In the genomic region with DNA sequence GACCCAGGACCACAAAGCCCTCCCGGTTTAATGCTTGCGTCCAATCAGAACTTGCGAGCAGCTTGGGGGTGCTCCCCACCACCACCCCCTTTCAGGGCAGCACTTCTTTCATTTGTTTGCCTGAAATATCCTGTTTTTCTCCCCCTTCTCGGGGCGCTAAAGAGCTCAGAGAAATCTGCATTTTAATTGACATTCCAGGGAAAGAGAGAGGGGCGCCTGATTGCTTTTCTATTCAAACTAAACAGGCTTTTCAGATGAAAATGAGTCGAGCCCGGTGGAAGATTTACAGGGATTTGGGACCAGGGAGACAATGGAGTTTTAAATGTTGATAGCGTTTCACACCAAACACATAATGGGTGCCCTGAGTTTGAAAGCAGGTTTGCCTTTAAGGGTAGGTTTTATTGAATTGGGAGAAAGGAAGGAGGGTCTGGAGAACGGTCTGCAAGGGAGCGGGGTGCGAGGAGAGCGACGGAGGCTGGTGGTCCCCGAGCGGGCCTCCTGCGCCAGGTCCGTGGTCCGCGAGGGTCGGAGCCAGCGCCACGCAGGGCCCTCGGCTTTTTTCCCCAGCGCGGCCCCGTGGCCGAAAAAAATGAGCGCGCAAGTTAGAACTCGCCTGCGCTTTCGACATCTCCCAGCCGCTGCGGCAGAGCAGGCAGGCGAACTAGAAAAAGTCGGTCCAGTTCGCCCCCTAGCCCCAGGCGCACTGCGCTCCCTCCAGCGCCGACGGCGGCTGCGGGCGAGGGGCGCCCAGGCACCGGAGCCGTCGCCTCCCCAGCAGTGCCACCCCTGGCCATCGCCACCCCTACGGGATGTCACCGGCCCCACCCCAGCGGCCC, we compare ENCODE assay signal across 8 cellular contexts. TPM values are rescaled to one million over a fixed set of nuclear protein-coding genes. Genes with fewer than 3 reads are reported as not detected.
DNase-seq lines count a peak whose midpoint lies in the region; ATAC-seq and TF ChIP-seq lines count a peak whose summit lies in the region.

No MANE protein-coding gene starts in this region.

- H3K36me3 ChIP-seq in HCT116 (ENCODE audit: control insufficient read depth in 1 of 2, insufficient read depth in 2 of 2, low read length in 2 of 2) (no peaks in the 10 kb centered on the region), iPS-15b (ENCODE audit: control insufficient read depth, insufficient read depth, low read length) (peaks cover 18% of the 10 kb centered on the region)
- H3K36me3 ChIP-seq in effector memory CD4-positive, alpha-beta T cell (ENCODE audit: control insufficient read depth, insufficient read depth, low read length) = no peaks in the 10 kb centered on the region

- POLR2A ChIA-PET in HCT116 (lab: Charles Lee) = no interaction called here

- TF ChIP-seq CTCF in HCT116 (IDR thresholded peaks at IDR 0.05 in 2 of 3, conservative IDR thresholded peaks at IDR 0.05 in 1 of 3; ENCODE audit: borderline replicate concordance in 1 of 3, insufficient read depth in 1 of 3, low read depth in 2 of 3, low read length in 2 of 3) (no peak), retinal pigment epithelial cell (conservative IDR thresholded peaks at IDR 0.05; ENCODE audit: low read depth, low read length) (no peak)

- no peak overlapping the region; the same call in 1 of the 2 replicates for H3K27ac ChIP-seq in HCT116 (ENCODE audit: low read depth, low read length)
- H3K27ac ChIP-seq in effector memory CD4-positive, alpha-beta T cell (ENCODE audit: insufficient read depth, low read length, poor library complexity, severe bottlenecking) = no peak overlapping the region

- TF ChIP-seq RAD21 in HCT116 (IDR thresholded peaks at IDR 0.05; ENCODE audit: low read depth) = no peak

- H3K4me3 ChIP-seq in HCT116 (replicated peaks in 1 of 2; ENCODE audit: low read depth in 1 of 2, low read length in 2 of 2) = peak overlapping the region; percentile 76 to 78; a peak in 2 of 4 replicates
- H3K4me3 ChIP-seq in iPS-15b (ENCODE audit: low read depth, low read length) = peak overlapping the region; percentile 87
- peak overlapping the region; percentile 43 for H3K4me3 ChIP-seq in retinal pigment epithelial cell (ENCODE audit: low read length)
- no peak overlapping the region for H3K4me3 ChIP-seq in effector memory CD4-positive, alpha-beta T cell (ENCODE audit: insufficient read depth, low read depth, low read length, poor library complexity, severe bottlenecking)

- ATAC-seq in HCT116 (no peak), GM21360 (IDR thresholded peaks at IDR 0.05; ENCODE audit: unreplicated experiment) (no peak)
- no peak for ATAC-seq in activated T-helper 17 cell treated with anti-CD3 and anti-CD28 coated beads, Interleukin-2, amount 50 U/mL, for 72 hours (replicated peaks)

- H2AFZ ChIP-seq in HCT116 (ENCODE audit: low read depth, low read length, poor library complexity, severe bottlenecking) = no peak overlapping the region

- H3K4me1 Mint-ChIP-seq in activated T-helper 17 cell treated with anti-CD3 and anti-CD28 coated beads, Interleukin-2, amount 50 U/mL, for 72 hours = no peaks in the 10 kb centered on the region

- no peaks in the 10 kb centered on the region for H3K9me2 ChIP-seq in HCT116 (ENCODE audit: insufficient read depth)

- H3K27ac Mint-ChIP-seq in activated T-helper 17 cell treated with anti-CD3 and anti-CD28 coated beads, Interleukin-2, amount 50 U/mL, for 72 hours = no peak overlapping the region

- H4K20me1 ChIP-seq in HCT116 (ENCODE audit: insufficient read depth) = no peaks in the 10 kb centered on the region

- TF ChIP-seq POLR2A in HCT116 (IDR thresholded peaks at IDR 0.05; ENCODE audit: borderline replicate concordance, extremely low read depth, insufficient read depth, insufficient read length) = no peak

- H3K4me2 ChIP-seq in HCT116 (ENCODE audit: low read length) = peak overlapping the region; percentile 85

- peak overlapping the region; percentile 47 for H3K4me3 Mint-ChIP-seq in activated T-helper 17 cell treated with anti-CD3 and anti-CD28 coated beads, Interleukin-2, amount 50 U/mL, for 72 hours

- TSS peak; percentile 37 for BruUV-seq in HCT116 (replicated peaks; lab: Mats Ljungman, UMichigan)

- CTCF ChIA-PET in HCT116 (lab: Charles Lee) = no interaction called here

- no peak for DNase-seq in HCT116 (ENCODE audit: low read depth, low spot score)
- DNase-seq in retinal pigment epithelial cell (ENCODE audit: low read depth) = no peak
- DNase-seq in A172 (ENCODE audit: low spot score) = no peak
- DNase-seq in effector memory CD4-positive, alpha-beta T cell = no peak
- DNase-seq in NK-92 treated with Interleukin-12 subunit alpha and Interleukin-12 subunit beta, amount 100 ng/mL, for 24 hours (lab: John Stamatoyannopoulos, UW) = no peak

- H3K9me3 ChIP-seq in HCT116 (ENCODE audit: control insufficient read depth in 1 of 2, insufficient read depth in 1 of 2, low read depth in 1 of 2, low read length in 2 of 2) = no peaks in the 10 kb centered on the region
- H3K9me3 ChIP-seq in iPS-15b (ENCODE audit: control insufficient read depth, insufficient read depth, low read length) = no peaks in the 10 kb centered on the region
- H3K9me3 ChIP-seq in effector memory CD4-positive, alpha-beta T cell (ENCODE audit: control insufficient read depth, low read length) = no peaks in the 10 kb centered on the region

- no peak overlapping the region for H3K9ac ChIP-seq in HCT116 (ENCODE audit: low read length)
- H3K9ac ChIP-seq in iPS-15b (ENCODE audit: low read depth, low read length) = peak overlapping the region; percentile 87

- RAD21 ChIA-PET in HCT116 (lab: Charles Lee; ENCODE audit: low non-redundant PET in 1 of 2, low total read pairs in 2 of 2, uncharacterized antibody in 2 of 2, unreplicated experiment in 2 of 2) = no interaction called here

- peaks cover 51% of the 10 kb centered on the region for H3K27me3 Mint-ChIP-seq in activated T-helper 17 cell treated with anti-CD3 and anti-CD28 coated beads, Interleukin-2, amount 50 U/mL, for 72 hours

- intact Hi-C loops in HCT116 (cut with micrococcal nuclease) = loop anchor here (5.0 kb wide), 1 partner anchor 270 kb away; no protein-coding TSS in a partner anchor

- H3K79me2 ChIP-seq in HCT116 (ENCODE audit: insufficient read depth, low read length) = no peaks in the 10 kb centered on the region

- no peaks in the 10 kb centered on the region for H3K9me3 Mint-ChIP-seq in activated T-helper 17 cell treated with anti-CD3 and anti-CD28 coated beads, Interleukin-2, amount 50 U/mL, for 72 hours

- H3K27me3 ChIP-seq in HCT116 (ENCODE audit: insufficient read depth, low read length) (no peaks in the 10 kb centered on the region), iPS-15b (ENCODE audit: control insufficient read depth, insufficient read depth, low read length) (peaks cover 6% of the 10 kb centered on the region)
- peaks cover 6% of the 10 kb centered on the region for H3K27me3 ChIP-seq in effector memory CD4-positive, alpha-beta T cell (replicated peaks; ENCODE audit: control insufficient read depth, insufficient read depth, low read length, poor library complexity, severe bottlenecking)

- H3K36me3 Mint-ChIP-seq in activated T-helper 17 cell treated with anti-CD3 and anti-CD28 coated beads, Interleukin-2, amount 50 U/mL, for 72 hours (ENCODE audit: low read depth) = peaks cover 4% of the 10 kb centered on the region

- peaks cover 5 to 17% of the 10 kb centered on the region in 2 experiments; a peak in 3 of 4 replicates for H3K4me1 ChIP-seq in HCT116 (ENCODE audit: control insufficient read depth in 1 of 2, insufficient read depth in 2 of 2, low read length in 2 of 2)
- peaks cover 42% of the 10 kb centered on the region for H3K4me1 ChIP-seq in iPS-15b (ENCODE audit: control insufficient read depth, insufficient read depth, low read length)
- peaks cover 6% of the 10 kb centered on the region for H3K4me1 ChIP-seq in effector memory CD4-positive, alpha-beta T cell (ENCODE audit: control insufficient read depth, insufficient read depth, low read length, poor library complexity, severe bottlenecking)

TF ChIP-seq in HCT116, 20 proteins besides CTCF, POLR2A, EP300 and RAD21 (continues in another document):
- no peak for TF ChIP-seq JUND (IDR thresholded peaks at IDR 0.05)
- TF ChIP-seq ELF1 (IDR thresholded peaks at IDR 0.05; ENCODE audit: borderline replicate concordance, low read depth) = no peak
- no peak for TF ChIP-seq CBX3 (IDR thresholded peaks at IDR 0.05; ENCODE audit: low read depth)
- TF ChIP-seq ZNF274 (IDR thresholded peaks at IDR 0.05; ENCODE audit: low read depth, low read length) = no peak
- no peak for TF ChIP-seq POLR2AphosphoS5 (IDR thresholded peaks at IDR 0.05; ENCODE audit: low read depth, low read length)
- TF ChIP-seq EZH2phosphoT487 (IDR thresholded peaks at IDR 0.05; ENCODE audit: borderline replicate concordance) = no peak
- TF ChIP-seq, protein P1, sequence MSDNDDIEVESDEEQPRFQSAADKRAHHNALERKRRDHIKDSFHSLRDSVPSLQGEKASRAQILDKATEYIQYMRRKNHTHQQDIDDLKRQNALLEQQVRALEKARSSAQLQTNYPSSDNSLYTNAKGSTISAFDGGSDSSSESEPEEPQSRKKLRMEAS (IDR thresholded peaks at IDR 0.05) = no peak
- no peak for TF ChIP-seq YY1 (IDR thresholded peaks at IDR 0.05; ENCODE audit: extremely low read depth, insufficient replicate concordance, low read depth, low read length)
- TF ChIP-seq FOSL1 (IDR thresholded peaks at IDR 0.05; ENCODE audit: low read depth) = no peak
- TF ChIP-seq TCF7L2 (IDR thresholded peaks at IDR 0.05; ENCODE audit: borderline replicate concordance, extremely low read depth, insufficient read depth, insufficient read length) = no peak
- no peak for TF ChIP-seq ZFX (IDR thresholded peaks at IDR 0.05)
- TF ChIP-seq, protein P2, sequence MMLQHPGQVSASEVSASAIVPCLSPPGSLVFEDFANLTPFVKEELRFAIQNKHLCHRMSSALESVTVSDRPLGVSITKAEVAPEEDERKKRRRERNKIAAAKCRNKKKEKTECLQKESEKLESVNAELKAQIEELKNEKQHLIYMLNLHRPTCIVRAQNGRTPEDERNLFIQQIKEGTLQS (IDR thresholded peaks at IDR 0.05) = no peak

RNA-seq across cellular contexts. Expression of a gene that starts 1.4 kb away (rescaled TPM):
- 19.7 TPM for total RNA-seq in HCT116 (2021; ENCODE audit: unreplicated experiment)
- 8.5 and 10.0 TPM in 2 replicates for polyA plus RNA-seq in HCT116 (2012)
- total RNA-seq in activated T-helper 17 cell treated with anti-CD3 and anti-CD28 coated beads, Interleukin-2, amount 50 U/mL, for 72 hours = not detected
- 0.19 TPM in 1 of 2 replicates, not detected in the other for total RNA-seq in A172 (2014; rRNA removed; shearing (Covaris generic))

Comparison
In these comparisons a context has a peak if more than half of its experiments do, and no peak if none do; other contexts are left out.
1. RNA of a gene that starts 1.4 kb away (total RNA-seq): 19.7 TPM in HCT116 (single experiment); not detected in activated T-helper 17 cell treated with anti-CD3 and anti-CD28 coated beads, Interleukin-2, amount 50 U/mL, for 72 hours and 0.19 TPM in A172; every median in the first group is over 10 times any median in the second.